ENCODE assay signal across 8 cellular contexts in genomic region chr17:40443988-40444899, GRCh38. TPM values are rescaled to one million over a fixed set of nuclear protein-coding genes. Genes with fewer than 3 reads are reported as not detected.
DNase-seq lines count a peak whose midpoint lies in the region; ATAC-seq and TF ChIP-seq lines count a peak whose summit lies in the region.

No MANE protein-coding gene starts in this region.

- peaks cover 19% of the 10 kb centered on the region for H3K27me3 Mint-ChIP-seq in mesothelial cell of epicardium (ENCODE audit: low read depth)

- H3K9me3 ChIP-seq in HUES64 (ENCODE audit: insufficient read depth, low read depth, low read length) (no peaks in the 10 kb centered on the region), mammary epithelial cell (replicated peaks; ENCODE audit: insufficient read depth, low read length) (no peaks in the 10 kb centered on the region)

- H3K4me1 Mint-ChIP-seq in mesothelial cell of epicardium: peaks cover 30% of the 10 kb centered on the region

- H3K27ac Mint-ChIP-seq in mesothelial cell of epicardium: peak overlapping the region; percentile 67

- in situ Hi-C loops in mammary epithelial cell (cut with MboI; ENCODE audit: low sequenced_read_pairs in 2 of 2): no loop called here

- dilution Hi-C loops in mammary epithelial cell (cut with HindIII; ENCODE audit: low sequenced_read_pairs): no loop called here

- H3K4me1 ChIP-seq in HUES64 (ENCODE audit: insufficient read depth, low read length) (peaks cover 21% of the 10 kb centered on the region), mammary epithelial cell (ENCODE audit: insufficient read depth, low read length) (peaks cover 36% of the 10 kb centered on the region)

- H3K4me3 ChIP-seq in BJ (ENCODE audit: low read depth, low read length): peak overlapping the region; percentile 95
- peak overlapping the region; percentile 76 for H3K4me3 ChIP-seq in HUES64 (ENCODE audit: low read length)
- H3K4me3 ChIP-seq in mammary epithelial cell (replicated peaks in 1 of 3; ENCODE audit: insufficient read depth in 1 of 3, low read depth in 2 of 3, low read length in 3 of 3): peak overlapping the region; percentile 25 to 60 (median 45)

- BruUV-seq in mammary epithelial cell (replicated peaks; lab: Mats Ljungman, UMichigan): no TSS peak

- H2AFZ ChIP-seq in mammary epithelial cell (ENCODE audit: low read depth, low read length): peak overlapping the region; percentile 92

- intact Hi-C loops in mammary epithelial cell (cut with micrococcal nuclease): loop anchor here (10.0 kb wide), 1 partner anchor 281 kb away; no protein-coding TSS in a partner anchor

- no peak for DNase-seq in BJ (ENCODE audit: low read depth)
- DNase-seq in mammary epithelial cell: peak; percentile 46
- no peak for DNase-seq in mesothelial cell of epicardium (ENCODE audit: low spot score in 2 of 2, unreplicated experiment in 2 of 2)
- DNase-seq in KG1 (lab: John Stamatoyannopoulos, UW): no peak
- DNase-seq in SW 1271 (lab: John Stamatoyannopoulos, UW): no peak
- DNase-seq in NCI-H187 (lab: John Stamatoyannopoulos, UW): no peak

- POLR2A ChIA-PET in BJ (lab: Charles Lee): interaction anchor here (0.7 kb wide), 1 partner anchor 12 kb away, joined by 5 read pairs; no protein-coding TSS in a partner anchor

- H3K4me2 ChIP-seq in mammary epithelial cell (ENCODE audit: insufficient read depth, low read depth, low read length): peak overlapping the region; percentile 96

- TF ChIP-seq CTCF in BJ (IDR thresholded peaks at IDR 0.05; ENCODE audit: insufficient read depth, low read depth, low read length) (no peak), mammary epithelial cell (conservative IDR thresholded peaks at IDR 0.05 in 1 of 2, IDR thresholded peaks at IDR 0.05 in 1 of 2; ENCODE audit: extremely low read depth in 1 of 2, insufficient read depth in 1 of 2, low read depth in 1 of 2, low read length in 2 of 2) (no peak), mesothelial cell of epicardium (IDR thresholded peaks at IDR 0.05; ENCODE audit: unreplicated experiment) (no peak)

- H3K79me2 ChIP-seq in mammary epithelial cell (ENCODE audit: insufficient read depth, low read length): peaks cover 3% of the 10 kb centered on the region

- H3K36me3 ChIP-seq in BJ (ENCODE audit: control insufficient read depth, insufficient read depth, low read length): peaks cover 21% of the 10 kb centered on the region
- no peaks in the 10 kb centered on the region for H3K36me3 ChIP-seq in HUES64 (ENCODE audit: insufficient read depth, low read length)
- no peaks in the 10 kb centered on the region for H3K36me3 ChIP-seq in mammary epithelial cell (ENCODE audit: insufficient read depth, low read length)

- ATAC-seq in GM19397 (IDR thresholded peaks at IDR 0.05; ENCODE audit: unreplicated experiment): no peak

- no peaks in the 10 kb centered on the region for H3K27me3 ChIP-seq in BJ (ENCODE audit: control insufficient read depth, insufficient read depth, low read length)
- peaks cover 4% of the 10 kb centered on the region; the same call in 1 of the 2 replicates for H3K27me3 ChIP-seq in HUES64 (ENCODE audit: insufficient read depth, low read length)
- no peaks in the 10 kb centered on the region for H3K27me3 ChIP-seq in mammary epithelial cell (ENCODE audit: insufficient read depth, low read length)

- CTCF ChIA-PET in BJ (lab: Yijun Ruan, JAX) (interaction anchor here (0.6 to 8.8 kb wide), 23 partner anchors 9 to 376 kb away, joined by 3 to 113 read pairs (median 4); partner anchors contain the start of genes TNS4 and TOP2A), mammary epithelial cell (lab: Charles Lee; ENCODE audit: low non-redundant PET) (interaction anchor here (0.6 to 0.8 kb wide), 3 partner anchors 26 to 116 kb away, joined by 3 to 23 read pairs (median 4); no protein-coding TSS in a partner anchor)

- H3K9ac ChIP-seq in HUES64 (ENCODE audit: low read depth, low read length) (peak overlapping the region; percentile 70), mammary epithelial cell (ENCODE audit: insufficient read depth, low read length) (peak overlapping the region; percentile 44)

- peak overlapping the region; percentile 70 for H3K4me3 Mint-ChIP-seq in mesothelial cell of epicardium

- H3K9me3 Mint-ChIP-seq in mesothelial cell of epicardium: no peaks in the 10 kb centered on the region

- 17% methylated on average over 14 of the region's 15 CpGs for WGBS in HUES64
- 24% methylated on average over 6 of the region's 15 CpGs for WGBS in mammary epithelial cell (ENCODE audit: low coverage, missing lambda C conversion rate)

- 0 out of 2 replicates have a peak overlapping the region, but pooled peaks have one; percentile 9 for H3K27ac ChIP-seq in HUES64 (ENCODE audit: low read depth, low read length)
- H3K27ac ChIP-seq in mammary epithelial cell (ENCODE audit: insufficient read depth, low read depth, low read length): peak overlapping the region; percentile 0

- H3K36me3 Mint-ChIP-seq in mesothelial cell of epicardium: no peaks in the 10 kb centered on the region

- no peaks in the 10 kb centered on the region for H4K20me1 ChIP-seq in mammary epithelial cell (ENCODE audit: insufficient read depth, low read length)

RNA-seq across cellular contexts. Expression of gene IGFBP4, which starts 1.0 kb away (rescaled TPM):
- 816 and 1,200 TPM in 2 replicates for polyA plus RNA-seq in BJ (2011; rRNA removed)
- polyA minus RNA-seq in BJ (2011; rRNA and poly(A)+ RNA removed): 926 and 963 TPM in 2 replicates
- 65.8 TPM for polyA plus RNA-seq in HUES64 (2013, experiment 1 of 2)
- polyA plus RNA-seq in HUES64 (2013, experiment 2 of 2): 80.1 TPM
- total RNA-seq in mammary epithelial cell: 10 to 100 TPM; 13.0 to 34.5 TPM
- 28.5 TPM for polyA plus RNA-seq in mammary epithelial cell
- polyA minus RNA-seq in mammary epithelial cell: 62.7 TPM
- 106 to 111 TPM (median 108 TPM) in 3 replicates for total RNA-seq in mesothelial cell of epicardium

RNA-seq across cellular contexts. Expression of gene TOP2A, which starts 26.5 kb away (rescaled TPM):
- 31.8 and 69.6 TPM in 2 replicates for polyA plus RNA-seq in BJ (2011; rRNA removed)
- polyA minus RNA-seq in BJ (2011; rRNA and poly(A)+ RNA removed): 15.7 and 25.5 TPM in 2 replicates
- 194 TPM for polyA plus RNA-seq in HUES64 (2013, experiment 1 of 2)
- 217 TPM for polyA plus RNA-seq in HUES64 (2013, experiment 2 of 2)
- 10 to 100 TPM in 1 of 2 donors, 1 to 10 TPM in 1; 3.2 to 93.3 TPM for total RNA-seq in mammary epithelial cell
- polyA plus RNA-seq in mammary epithelial cell: 52.6 TPM
- polyA minus RNA-seq in mammary epithelial cell: 32.4 TPM
- total RNA-seq in mesothelial cell of epicardium: 79.4 to 91.0 TPM (median 85.3 TPM) in 3 replicates

RNA-seq across cellular contexts. Expression of gene TNS4, which starts 57.2 kb away (rescaled TPM):
- 0.12 and 0.40 TPM in 2 replicates for polyA plus RNA-seq in BJ (2011; rRNA removed)
- polyA minus RNA-seq in BJ (2011; rRNA and poly(A)+ RNA removed): 0.26 and 1.00 TPM in 2 replicates
- 1.00 TPM for polyA plus RNA-seq in HUES64 (2013, experiment 1 of 2)
- 1.0 TPM for polyA plus RNA-seq in HUES64 (2013, experiment 2 of 2)
- 100 to 1,000 TPM; 170 to 608 TPM for total RNA-seq in mammary epithelial cell
- 120 TPM for polyA plus RNA-seq in mammary epithelial cell
- polyA minus RNA-seq in mammary epithelial cell: 1,186 TPM
- 0.07 TPM in 1 of 3 replicates, not detected in the others for total RNA-seq in mesothelial cell of epicardium

Comparison
In these comparisons a context has a peak if more than half of its experiments do, and no peak if none do; other contexts are left out.
1. H3K4me3 ChIP-seq: peak in every context shown above with its lines; median percentile 95 in BJ; 76 in HUES64; 45 in mammary epithelial cell.
2. RNA of gene TNS4, which starts 57.2 kb away (total RNA-seq): 170 to 608 TPM in mammary epithelial cell; 0.07 TPM in mesothelial cell of epicardium; every median in the first group is over 100 times any median in the second.